29 cellular contexts compared by ENCODE assay signal in the genomic region with DNA sequence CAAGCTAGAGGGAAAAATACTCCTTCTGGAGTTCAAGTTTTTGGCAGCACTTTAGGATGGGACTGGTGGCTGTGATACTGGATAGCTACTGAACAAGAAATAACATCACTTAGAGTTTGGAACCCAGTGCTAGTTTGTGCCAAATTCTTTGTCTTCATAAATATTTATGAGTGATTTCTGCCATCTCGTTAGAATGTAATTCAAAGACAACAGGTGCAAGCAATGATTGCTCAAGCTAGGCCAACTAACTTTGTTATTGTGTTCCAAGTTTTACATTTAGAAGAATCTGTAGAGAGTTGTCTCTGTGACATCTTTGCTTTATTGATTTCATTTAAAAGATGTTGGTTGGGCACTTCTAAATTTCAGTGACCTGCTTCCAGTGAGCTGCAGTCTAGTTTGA.
"Had no signal": no experiment of that assay in that cellular context is flagged by ENCODE, and none has a peak within 500 bp of the region (broad histone marks: within the 10 kb centered on the region; RNA-seq: fewer than 3 reads in every experiment).

No MANE protein-coding gene starts in this region.

- H3K9ac ChIP-seq: KMS-11 had no signal

- H3K36me3 ChIP-seq: MG63, SJCRH30 had no signal

- H3K9me3 Mint-ChIP-seq: activated CD4-positive, alpha-beta T cell treated with anti-CD3 and anti-CD28 coated beads, Interleukin-2, amount 10 ng/mL, durations not matched to agents 7 days and 5 days; activated naive CD4-positive, alpha-beta T cell treated with anti-CD3 and anti-CD28 coated beads, Interleukin-2, amount 10 ng/mL, durations not matched to agents 7 days and 5 days; activated T-helper 2 cell treated with anti-CD3 and anti-CD28 coated beads, Interferon-gamma antibody, Interleukin-2, Interleukin-4, amounts not matched to agents 10 μg/mL and 5 μg/mL and 100 μg/mL, durations not matched to agents 14 hours and 24 hours and 36 hours; T-helper 1 cell treated with Interleukin-12 subunit alpha and Interleukin-12 subunit beta and Interleukin-4 antibody, amounts not matched to agents 30 μg/mL and 1 μg/mL, for 36 hours had no signal

- H3K9me3 ChIP-seq: MG63, SJCRH30 had no signal

- ATAC-seq: activated T-cell treated with anti-CD3 and anti-CD28 coated beads, Interleukin-2, amount 50 U/mL, for 72 hours had no signal

- H3K4me3 Mint-ChIP-seq: activated CD4-positive, alpha-beta memory T cell treated with anti-CD3 and anti-CD28 coated beads, Interleukin-2, amount 10 ng/mL, durations not matched to agents 7 days and 5 days; activated CD4-positive, alpha-beta T cell treated with anti-CD3 and anti-CD28 coated beads, Interleukin-2, amount 10 ng/mL, durations not matched to agents 7 days and 5 days; activated naive CD4-positive, alpha-beta T cell treated with anti-CD3 and anti-CD28 coated beads, Interleukin-2, amount 10 ng/mL, durations not matched to agents 7 days and 5 days; activated naive CD8-positive, alpha-beta T cell treated with anti-CD3 and anti-CD28 coated beads for 36 hours; activated T-cell treated with anti-CD3 and anti-CD28 coated beads, Interleukin-2, amount 50 U/mL, for 72 hours; T-helper 1 cell treated with Interleukin-12 subunit alpha and Interleukin-12 subunit beta and Interleukin-4 antibody, amounts not matched to agents 30 μg/mL and 1 μg/mL, for 36 hours had no signal

- H3K4me1 Mint-ChIP-seq: activated CD4-positive, alpha-beta memory T cell treated with anti-CD3 and anti-CD28 coated beads, Interleukin-2, amount 10 ng/mL, durations not matched to agents 7 days and 5 days; activated CD4-positive, alpha-beta T cell treated with anti-CD3 and anti-CD28 coated beads, Interleukin-2, amount 10 ng/mL, durations not matched to agents 7 days and 5 days; activated naive CD4-positive, alpha-beta T cell treated with anti-CD3 and anti-CD28 coated beads, Interleukin-2, amount 10 ng/mL, durations not matched to agents 7 days and 5 days; activated naive CD8-positive, alpha-beta T cell treated with anti-CD3 and anti-CD28 coated beads for 36 hours had no signal

- H3K27me3 ChIP-seq: MG63, SJCRH30 had no signal

- H3K27ac Mint-ChIP-seq: activated CD4-positive, alpha-beta memory T cell treated with anti-CD3 and anti-CD28 coated beads, Interleukin-2, amount 10 ng/mL, durations not matched to agents 7 days and 5 days; activated CD4-positive, alpha-beta T cell treated with anti-CD3 and anti-CD28 coated beads, Interleukin-2, amount 10 ng/mL, durations not matched to agents 7 days and 5 days; activated naive CD4-positive, alpha-beta T cell treated with anti-CD3 and anti-CD28 coated beads, Interleukin-2, amount 10 ng/mL, durations not matched to agents 7 days and 5 days; activated naive CD8-positive, alpha-beta T cell treated with anti-CD3 and anti-CD28 coated beads for 36 hours; activated T-cell treated with anti-CD3 and anti-CD28 coated beads, Interleukin-2, amount 50 U/mL, for 72 hours; activated T-helper 2 cell treated with anti-CD3 and anti-CD28 coated beads, Interferon-gamma antibody, Interleukin-2, Interleukin-4, amounts not matched to agents 10 μg/mL and 5 μg/mL and 100 μg/mL, durations not matched to agents 14 hours and 24 hours and 36 hours; T-helper 1 cell treated with Interleukin-12 subunit alpha and Interleukin-12 subunit beta and Interleukin-4 antibody, amounts not matched to agents 30 μg/mL and 1 μg/mL, for 36 hours had no signal

- H3K27ac ChIP-seq: KMS-11, SJCRH30 had no signal

- H3K4me3 ChIP-seq: MG63, SJCRH30 had no signal

- H3K27me3 Mint-ChIP-seq: activated CD4-positive, alpha-beta memory T cell treated with anti-CD3 and anti-CD28 coated beads, Interleukin-2, amount 10 ng/mL, durations not matched to agents 7 days and 5 days; activated CD4-positive, alpha-beta T cell treated with anti-CD3 and anti-CD28 coated beads, Interleukin-2, amount 10 ng/mL, durations not matched to agents 7 days and 5 days; activated naive CD4-positive, alpha-beta T cell treated with anti-CD3 and anti-CD28 coated beads, Interleukin-2, amount 10 ng/mL, durations not matched to agents 7 days and 5 days had no signal

- H3K36me3 Mint-ChIP-seq: activated naive CD4-positive, alpha-beta T cell treated with anti-CD3 and anti-CD28 coated beads, Interleukin-2, amount 10 ng/mL, durations not matched to agents 7 days and 5 days; activated naive CD8-positive, alpha-beta T cell treated with anti-CD3 and anti-CD28 coated beads for 36 hours had no signal

- FAIRE-seq: bronchial epithelial cell had no signal

- H3K4me2 ChIP-seq: KMS-11 had no signal

- DNase-seq: activated CD4-positive, alpha-beta memory T cell treated with anti-CD3 and anti-CD28 coated beads, Interleukin-2, amount 10 ng/mL, durations not matched to agents 7 days and 5 days; activated CD4-positive, alpha-beta T cell treated with anti-CD3 and anti-CD28 coated beads, Interleukin-2, amount 10 ng/mL, durations not matched to agents 7 days and 5 days; activated CD4-positive, CD25-positive, alpha-beta regulatory T cell treated with anti-CD3 and anti-CD28 coated beads, Interleukin-2, amount 50 U/mL, for 72 hours; activated CD8-positive, alpha-beta memory T cell treated with anti-CD3 and anti-CD28 coated beads, Interleukin-2, amount 50 U/mL, for 4 hours; activated gamma-delta T cell treated with Interleukin-2 at 50 U/mL for 16 hours; activated naive CD4-positive, alpha-beta T cell treated with anti-CD3 and anti-CD28 coated beads, Interleukin-2, amount 10 ng/mL, durations not matched to agents 7 days and 5 days; activated naive CD8-positive, alpha-beta T cell treated with anti-CD3 and anti-CD28 coated beads for 36 hours; activated T-cell treated with anti-CD3 and anti-CD28 coated beads, Interleukin-2, amount 50 U/mL, for 72 hours; anterior cingulate cortex; central memory CD4-positive, alpha-beta T cell; MG63; MV-4-11; NCI-H1092 treated with DMSO at 0.1 percent for 48 hours; NCI-H1417 treated with DMSO at 0.1 percent for 48 hours; NCI-H1694; NCI-H2029; NCI-H2107; NCI-H2171 treated with DMSO at 0.1 percent for 48 hours; NCI-H226; NCI-H510A; NCI-H526 treated with DMSO at 0.1 percent for 48 hours; NCI-H82; Right ventricle myocardium superior; RPMI8226; SJCRH30 had no signal
